ENCODE assay signal across 8 cellular contexts in genomic region chr1:36511220-36511619, GRCh38. TPM values are rescaled to one million over a fixed set of nuclear protein-coding genes. Genes with fewer than 3 reads are reported as not detected.
DNase-seq lines count a peak whose midpoint lies in the region; ATAC-seq, FAIRE-seq and TF ChIP-seq lines count a peak whose summit lies in the region.
"Not testable (repeated sequence)": the region's sequence is repeated elsewhere in the genome, so short reads cannot be mapped to it uniquely, and the experiment has no call there.
"Had no signal": no experiment of that assay in that cellular context is flagged by ENCODE, and none has a peak within 500 bp of the region (broad histone marks: within the 10 kb centered on the region; RNA-seq: fewer than 3 reads in every experiment).

No MANE protein-coding gene starts in this region.

- not testable (repeated sequence) for BruUV-seq in HepG2 (replicated peaks; lab: Mats Ljungman, UMichigan)

- not testable (repeated sequence) for H3K9me3 ChIP-seq in HEK293 (ENCODE audit: control insufficient read depth, insufficient read depth, low read depth, low read length); HepG2 (ENCODE audit: low read length); neutrophil; upper lobe of right lung

- TF ChIP-seq POLR2A in HepG2 (IDR thresholded peaks at IDR 0.05; ENCODE audit: insufficient read depth in 1 of 2, low read depth in 2 of 2, low read length in 2 of 2), result not testable (repeated sequence)

- in situ Hi-C loops in HepG2 (cut with HindIII; ENCODE audit: extremely low pct_ligation_motif_present, low pct_unique_long_range_greater_than_20kb), result not testable (repeated sequence)

- not testable (repeated sequence) for H3K27me3 ChIP-seq in HepG2 (ENCODE audit: control insufficient read depth in 1 of 2, insufficient read depth in 2 of 2, low read length in 2 of 2); neutrophil; upper lobe of right lung

- TF ChIP-seq RAD21 in HepG2 (CRISPR knock-in tag; IDR thresholded peaks at IDR 0.05), result not testable (repeated sequence)

- not testable (repeated sequence) for H2AFZ ChIP-seq in HepG2 (ENCODE audit: low read length)

- peak; percentile 21 for DNase-seq in OCI-M1 (lab: John Stamatoyannopoulos, UW)
- DNase-seq in coronary artery (ENCODE audit: low spot score), result peak; percentile 16
- not testable (repeated sequence) for DNase-seq in HepG2 (ENCODE audit: low spot score)
- peak; percentile 40 for DNase-seq in upper lobe of right lung

- not testable (repeated sequence) for H4K20me1 ChIP-seq in HepG2 (ENCODE audit: insufficient read depth, low read length)

- 61% methylated on average over 2 of the region's 2 CpGs for WGBS in HepG2 (ENCODE audit: low lambda C conversion rate)

- not testable (repeated sequence) for H3K27ac ChIP-seq in HEK293 (ENCODE audit: extremely low read depth, low read depth, low read length); coronary artery; HepG2 (ENCODE audit: extremely low read length, insufficient read depth, low read length); upper lobe of right lung
- peak overlapping the region; percentile 69 for H3K27ac ChIP-seq in neutrophil

- TF ChIP-seq CTCF in HEK293 (tag by site-specific recombination; IDR thresholded peaks at IDR 0.05); coronary artery (IDR thresholded peaks at IDR 0.05); HepG2 (CRISPR knock-in tag; IDR thresholded peaks at IDR 0.05); neutrophil (IDR thresholded peaks at IDR 0.05); upper lobe of right lung (IDR thresholded peaks at IDR 0.05): not testable (repeated sequence)

- POLR2A ChIA-PET in HEK293 (lab: Yijun Ruan, JAX); HepG2 (lab: Yijun Ruan, JAX): not testable (repeated sequence)

- not testable (repeated sequence) for ATAC-seq in HepG2, upper lobe of right lung

- CTCF ChIA-PET in HEK293 (lab: Yijun Ruan, JAX), result interaction anchor here (0.6 kb wide), 1 partner anchor 906 kb away, joined by 3 read pairs; no protein-coding TSS in a partner anchor
- CTCF ChIA-PET in HepG2 (lab: Yijun Ruan, JAX; ENCODE audit: low intra/inter-chr PET ratio, low total read pairs), result not testable (repeated sequence)

- intact Hi-C loops in HepG2 (cut with micrococcal nuclease; ENCODE audit: unreplicated experiment); upper lobe of right lung (cut with DNase I): not testable (repeated sequence)

- H3K4me3 ChIP-seq in HEK293 (ENCODE audit: low read depth, low read length); coronary artery; HepG2 (replicated peaks in 1 of 3; ENCODE audit: insufficient read depth in 1 of 3, low read depth in 2 of 3, low read length in 3 of 3); upper lobe of right lung: not testable (repeated sequence)
- H3K4me3 ChIP-seq in neutrophil (ENCODE audit: low read depth in 1 of 2, low read length in 1 of 2), result peak overlapping the region in 1 of 2 experiments; percentile 28

- not testable (repeated sequence) for H3K4me2 ChIP-seq in HepG2 (ENCODE audit: low read depth, low read length)

- H3K79me2 ChIP-seq in HepG2 (ENCODE audit: insufficient read depth, low read length), result not testable (repeated sequence)

- not testable (repeated sequence) for H3K36me3 ChIP-seq in HEK293 (ENCODE audit: control insufficient read depth in 2 of 2, insufficient read depth in 1 of 2, low read length in 2 of 2); HepG2 (replicated peaks in 1 of 2; ENCODE audit: control insufficient read depth in 1 of 2, insufficient read depth in 2 of 2, low read length in 2 of 2); neutrophil; upper lobe of right lung

- not testable (repeated sequence) for TF ChIP-seq EP300 in HepG2 (IDR thresholded peaks at IDR 0.05; ENCODE audit: low read depth in 2 of 2, low read length in 2 of 2); HepG2 (CRISPR knock-in tag; IDR thresholded peaks at IDR 0.05; ENCODE audit: borderline replicate concordance)

- not testable (repeated sequence) for FAIRE-seq in HepG2 (lab: Jason Lieb, UNC)

- not testable (repeated sequence) for H3K9ac ChIP-seq in HepG2 (ENCODE audit: insufficient read depth, low read depth, low read length)

- not testable (repeated sequence) for H3K4me1 ChIP-seq in HEK293 (ENCODE audit: control insufficient read depth, insufficient read depth, low read length); upper lobe of right lung
- H3K4me1 ChIP-seq in HepG2 (ENCODE audit: insufficient read depth, low read length), result peaks cover 54% of the 10 kb centered on the region
- peaks cover 55 to 65% of the 10 kb centered on the region in 2 experiments for H3K4me1 ChIP-seq in neutrophil (ENCODE audit: control insufficient read depth in 1 of 2, insufficient read depth in 1 of 2, low read depth in 1 of 2, low read length in 1 of 2)

TF ChIP-seq in HEK293, 187 proteins besides CTCF, POLR2A, EP300 and RAD21:
- peak; percentile 51; the same call in 1 of the 2 replicates for TF ChIP-seq ZNF121 (tag by site-specific recombination; IDR thresholded peaks at IDR 0.05)

TF ChIP-seq in HepG2, 621 proteins besides CTCF, POLR2A, EP300 and RAD21:
- TF ChIP-seq ZNF121 (CRISPR knock-in tag; IDR thresholded peaks at IDR 0.05), result 0 out of 2 replicates have a peak, but pooled peaks have one; percentile 23
TF ChIP-seq in HepG2: peak in this region for 1; not testable (repeated sequence) for 620.

RNA-seq across cellular contexts. Expression of gene CSF3R, which starts 28.5 kb away (rescaled TPM):
- total RNA-seq in HepG2 (2016; rRNA removed; fragmentation: Illumina TruSeq; extraction: Trizol), result 3.5 and 11.9 TPM in 2 replicates
- 2.8 and 3.1 TPM in 2 replicates for total RNA-seq in HepG2 (2016; cell fraction: cytosol; rRNA removed; fragmentation: Illumina TruSeq; extraction: Trizol; ENCODE audit: low read depth)
- 3.2 and 11.8 TPM in 2 replicates for total RNA-seq in HepG2 (2016; cell fraction: insoluble cytoplasmic fraction; rRNA removed; fragmentation: Illumina TruSeq; extraction: Trizol)
- 5.6 and 6.3 TPM in 2 replicates for total RNA-seq in HepG2 (2016; cell fraction: membrane; rRNA removed; fragmentation: Illumina TruSeq; extraction: Trizol)
- total RNA-seq in HepG2 (2016; cell fraction: nucleus; rRNA removed; fragmentation: Illumina TruSeq; extraction: Trizol), result 17.4 and 18.5 TPM in 2 replicates
- polyA plus RNA-seq in HepG2 (2011; rRNA removed), result 28.8 and 45.4 TPM in 2 replicates
- 14.7 and 16.4 TPM in 2 replicates for polyA plus RNA-seq in HepG2 (2011; cell fraction: cytosol; rRNA removed)
- 91.0 and 108 TPM in 2 replicates for polyA plus RNA-seq in HepG2 (2011; cell fraction: nucleus; rRNA removed)
- polyA plus RNA-seq in HepG2 (2012), result 30.0 and 40.7 TPM in 2 replicates
- 2.0 and 2.5 TPM in 2 replicates for polyA plus RNA-seq in HepG2 (2016; cell fraction: cytosol; fragmentation: Illumina TruSeq; extraction: Trizol; ENCODE audit: low read depth)
- polyA plus RNA-seq in HepG2 (2016; cell fraction: insoluble cytoplasmic fraction; fragmentation: Illumina TruSeq; extraction: Trizol; ENCODE audit: low read depth), result 5.0 and 5.6 TPM in 2 replicates
- polyA plus RNA-seq in HepG2 (2016; cell fraction: membrane; fragmentation: Illumina TruSeq; extraction: Trizol; ENCODE audit: low read depth), result 5.1 and 5.2 TPM in 2 replicates
- polyA plus RNA-seq in HepG2 (2016; cell fraction: nucleus; fragmentation: Illumina TruSeq; extraction: Trizol; ENCODE audit: insufficient read depth, low read depth), result 40.8 and 46.3 TPM in 2 replicates
- 1.5 and 20.2 TPM in 2 replicates for polyA minus RNA-seq in HepG2 (2011; rRNA and poly(A)+ RNA removed; ENCODE audit: low replicate concordance)
- 6.9 and 10.3 TPM in 2 replicates for polyA minus RNA-seq in HepG2 (2011; cell fraction: cytosol; rRNA and poly(A)+ RNA removed)
- 28.3 and 40.9 TPM in 2 replicates for polyA minus RNA-seq in HepG2 (2011; cell fraction: nucleus; rRNA and poly(A)+ RNA removed)
- total RNA-seq in upper lobe of right lung, result 202 TPM
- polyA plus RNA-seq: A549; CD8-positive, alpha-beta memory T cell had no signal

RNA-seq across cellular contexts. Expression of gene MRPS15, which starts 47.0 kb away (rescaled TPM):
- total RNA-seq in HepG2 (2016; rRNA removed; fragmentation: Illumina TruSeq; extraction: Trizol) (113 and 137 TPM in 2 replicates), upper lobe of right lung (65.0 TPM)
- 206 and 254 TPM in 2 replicates for total RNA-seq in HepG2 (2016; cell fraction: cytosol; rRNA removed; fragmentation: Illumina TruSeq; extraction: Trizol; ENCODE audit: low read depth)
- total RNA-seq in HepG2 (2016; cell fraction: insoluble cytoplasmic fraction; rRNA removed; fragmentation: Illumina TruSeq; extraction: Trizol), result 122 and 135 TPM in 2 replicates
- 170 and 207 TPM in 2 replicates for total RNA-seq in HepG2 (2016; cell fraction: membrane; rRNA removed; fragmentation: Illumina TruSeq; extraction: Trizol)
- 55.2 and 55.8 TPM in 2 replicates for total RNA-seq in HepG2 (2016; cell fraction: nucleus; rRNA removed; fragmentation: Illumina TruSeq; extraction: Trizol)
- polyA plus RNA-seq in HepG2 (2011; rRNA removed), result 53.3 and 59.0 TPM in 2 replicates
- 63.3 and 64.9 TPM in 2 replicates for polyA plus RNA-seq in HepG2 (2011; cell fraction: cytosol; rRNA removed)
- 32.6 and 45.2 TPM in 2 replicates for polyA plus RNA-seq in HepG2 (2011; cell fraction: nucleus; rRNA removed)
- polyA plus RNA-seq in HepG2 (2012), result 46.7 and 60.7 TPM in 2 replicates
- polyA plus RNA-seq in HepG2 (2016; cell fraction: cytosol; fragmentation: Illumina TruSeq; extraction: Trizol; ENCODE audit: low read depth), result 258 and 349 TPM in 2 replicates
- polyA plus RNA-seq in HepG2 (2016; cell fraction: insoluble cytoplasmic fraction; fragmentation: Illumina TruSeq; extraction: Trizol; ENCODE audit: low read depth), result 167 TPM in 2 replicates
- polyA plus RNA-seq in HepG2 (2016; cell fraction: membrane; fragmentation: Illumina TruSeq; extraction: Trizol; ENCODE audit: low read depth), result 198 and 246 TPM in 2 replicates
- 109 and 110 TPM in 2 replicates for polyA plus RNA-seq in HepG2 (2016; cell fraction: nucleus; fragmentation: Illumina TruSeq; extraction: Trizol; ENCODE audit: insufficient read depth, low read depth)
- 12.8 and 22.8 TPM in 2 replicates for polyA minus RNA-seq in HepG2 (2011; rRNA and poly(A)+ RNA removed; ENCODE audit: low replicate concordance)
- 16.6 and 17.9 TPM in 2 replicates for polyA minus RNA-seq in HepG2 (2011; cell fraction: cytosol; rRNA and poly(A)+ RNA removed)
- polyA minus RNA-seq in HepG2 (2011; cell fraction: nucleus; rRNA and poly(A)+ RNA removed), result 21.8 and 27.1 TPM in 2 replicates

Comparison
In these comparisons a context has a peak if more than half of its experiments do, and no peak if none do; other contexts are left out.
1. RNA of gene CSF3R, which starts 28.5 kb away (total RNA-seq): 202 TPM in upper lobe of right lung (single experiment); 2.8 to 18.5 TPM in HepG2; every median in the first group is over 10 times any median in the second.